Comparison of ENCODE assay signal across 8 cellular contexts in genomic region chr12:53251477-53252348, GRCh38. TPM values are rescaled to one million over a fixed set of nuclear protein-coding genes. Genes with fewer than 3 reads are reported as not detected.
DNase-seq lines count a peak whose midpoint lies in the region; ATAC-seq and TF ChIP-seq lines count a peak whose summit lies in the region.

No MANE protein-coding gene starts in this region.

- H3K27ac ChIP-seq in liver (ENCODE audit: low read depth in 1 of 2, low read length in 2 of 2) = peak overlapping the region; percentile 72 to 90

- H3K9me3 ChIP-seq in liver (ENCODE audit: control insufficient read depth in 4 of 4, low read length in 3 of 4) = no peaks in the 10 kb centered on the region

- no peaks in the 10 kb centered on the region for H3K27me3 ChIP-seq in liver (ENCODE audit: control insufficient read depth in 4 of 4, insufficient read depth in 4 of 4, low read length in 3 of 4)

- 1% methylated on average over 51 of the region's 51 CpGs for WGBS in liver

- no peaks in the 10 kb centered on the region for H3K36me3 ChIP-seq in liver (ENCODE audit: control insufficient read depth in 4 of 4, insufficient read depth in 3 of 4, low read depth in 1 of 4, low read length in 3 of 4)

- peak; percentile 64 to 67 for TF ChIP-seq RAD21 in liver (IDR thresholded peaks at IDR 0.05)

- H3K4me1 ChIP-seq in liver (ENCODE audit: control insufficient read depth in 4 of 4, insufficient read depth in 4 of 4, low read length in 3 of 4) = peaks cover 8 to 20% (median 16%) of the 10 kb centered on the region in 4 donors

- DNase-seq in AG10803 (ENCODE audit: low read depth) (peak; percentile 67), NCI-H446 treated with DMSO at 0.1 percent for 48 hours (lab: John Stamatoyannopoulos, UW) (peak; percentile 17), dedifferentiated amniotic fluid mesenchymal stem cell (ENCODE audit: extremely low spot score) (peak; percentile 33)
- peak; percentile 59 to 67 for DNase-seq in activated CD4-positive, alpha-beta T cell treated with anti-CD3 and anti-CD28 coated beads for 4 hours
- DNase-seq in stimulated activated CD4-positive, alpha-beta T cell treated with anti-CD3 and anti-CD28 coated beads, Interleukin-4, amount 100 ng/mL, for 24 hours = peak; percentile 68

- peak; percentile 55 for TF ChIP-seq CTCF in AG10803 (conservative IDR thresholded peaks at IDR 0.05; ENCODE audit: low read length)
- no peak for TF ChIP-seq CTCF in liver (IDR thresholded peaks at IDR 0.05; ENCODE audit: low read depth, low read length, missing input control)

- ATAC-seq in GM18867 (IDR thresholded peaks at IDR 0.05; ENCODE audit: unreplicated experiment) = peak; percentile 64
- ATAC-seq in HG03103 (IDR thresholded peaks at IDR 0.05; ENCODE audit: low read depth, unreplicated experiment) = peak; percentile 71

- H3K4me3 ChIP-seq in AG10803 (ENCODE audit: low read length) (peak overlapping the region; percentile 82), liver (ENCODE audit: low read depth in 1 of 3, low read length in 3 of 3) (peak overlapping the region; percentile 74 to 94 (median 86))

- H3K9ac ChIP-seq in liver (ENCODE audit: low read depth in 1 of 2, low read length in 2 of 2) = peak overlapping the region; percentile 60 to 84

TF ChIP-seq in liver, 16 proteins besides CTCF, POLR2A, EP300 and RAD21:
- peak; percentile 95 for TF ChIP-seq YY1 (IDR thresholded peaks at IDR 0.05)
- TF ChIP-seq EGR1 (IDR thresholded peaks at IDR 0.05; ENCODE audit: low read depth in 2 of 2) = no peak
- no peak for TF ChIP-seq FOXA1 (IDR thresholded peaks at IDR 0.05)
- TF ChIP-seq NR2F2 (IDR thresholded peaks at IDR 0.05) = no peak
- TF ChIP-seq MAX (IDR thresholded peaks at IDR 0.05) = no peak
- no peak for TF ChIP-seq GABPA (IDR thresholded peaks at IDR 0.05 in 1 of 2, conservative IDR thresholded peaks at IDR 0.05 in 1 of 2)

RNA-seq across cellular contexts. Expression of gene ESPL1, which starts 16.4 kb away (rescaled TPM):
- total RNA-seq in liver = 10 to 100 TPM in 1 of 2 donors, 1 to 10 TPM in 1; 3.4 to 19.3 TPM
- polyA plus RNA-seq in liver = 1 to 10 TPM; 2.8 to 3.9 TPM

RNA-seq across cellular contexts. Expression of gene RARG, which starts 19.7 kb away (rescaled TPM):
- 1 to 10 TPM; 2.7 to 3.1 TPM for total RNA-seq in liver
- 1 to 10 TPM; 1.7 to 2.7 TPM for polyA plus RNA-seq in liver

RNA-seq across cellular contexts. Expression of gene PFDN5, which starts 43.6 kb away (rescaled TPM):
- total RNA-seq in liver = 100 to 1,000 TPM; 118 to 176 TPM
- 100 to 1,000 TPM; 237 to 245 TPM for polyA plus RNA-seq in liver

RNA-seq across cellular contexts. Expression of gene ITGB7, which starts 44.7 kb away (rescaled TPM):
- 1 to 10 TPM; 1.7 to 1.8 TPM for total RNA-seq in liver
- polyA plus RNA-seq in liver = 1 to 10 TPM; 2.4 TPM

RNA-seq across cellular contexts. Expression of gene MYG1, which starts 47.8 kb away (rescaled TPM):
- total RNA-seq in liver = 10 to 100 TPM; 15.0 to 18.8 TPM
- 10 to 100 TPM; 19.8 to 28.0 TPM for polyA plus RNA-seq in liver

Comparison
In these comparisons a context has a peak if more than half of its experiments do, and no peak if none do; other contexts are left out.
1. Peak in every context shown above with its lines: DNase-seq, ATAC-seq, H3K4me3 ChIP-seq and H3K27ac ChIP-seq.
2. DNase-seq: peak in every context shown above with its lines; median percentile 68 in stimulated activated CD4-positive, alpha-beta T cell treated with anti-CD3 and anti-CD28 coated beads, Interleukin-4, amount 100 ng/mL, for 24 hours; 67 in AG10803; 63 in activated CD4-positive, alpha-beta T cell treated with anti-CD3 and anti-CD28 coated beads for 4 hours; 33 in dedifferentiated amniotic fluid mesenchymal stem cell; 17 in NCI-H446 treated with DMSO at 0.1 percent for 48 hours.